In the genomic region with DNA sequence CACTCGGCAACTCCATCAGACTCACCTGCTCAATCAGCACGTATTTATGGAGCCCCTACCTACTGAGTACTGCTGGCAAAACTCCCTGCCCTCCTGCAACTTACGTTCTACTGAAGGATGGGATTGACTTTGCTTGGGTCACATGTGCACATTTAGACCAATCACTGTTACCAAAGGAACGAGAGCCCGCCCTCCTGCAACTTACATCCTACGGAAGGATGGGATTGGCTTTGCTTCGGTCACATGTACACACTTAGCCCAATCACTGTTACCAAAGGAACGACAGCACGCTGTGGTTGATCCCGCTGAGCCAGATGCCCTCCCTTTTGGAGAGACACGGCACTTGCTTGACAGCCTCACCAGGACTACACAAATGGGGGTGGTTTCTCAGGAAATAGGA, we compare ENCODE assay signal across 14 cellular contexts.
"Had no signal": no experiment of that assay in that cellular context is flagged by ENCODE, and none has a peak within 500 bp of the region (broad histone marks: within the 10 kb centered on the region; RNA-seq: fewer than 3 reads in every experiment).

No MANE protein-coding gene starts in this region.

- H3K27ac ChIP-seq: ascending aorta, colonic mucosa, prostate gland, right atrium auricular region, skin epidermis, upper lobe of right lung, WERI-Rb-1 had no signal

- H3K4me3 ChIP-seq: ascending aorta, colonic mucosa, mucosa of descending colon, prostate gland, right atrium auricular region, skin epidermis, upper lobe of right lung had no signal

- ATAC-seq: activated T-cell treated with anti-CD3 and anti-CD28 coated beads, Interleukin-2, amount 50 U/mL, for 72 hours; left ventricle myocardium superior; mucosa of descending colon; upper lobe of right lung had no signal

- DNase-seq: activated CD4-positive, alpha-beta T cell treated with anti-CD3 and anti-CD28 coated beads, Interleukin-2, amount 50 U/mL, for 4 hours; activated effector memory CD4-positive, alpha-beta T cell treated with anti-CD3 and anti-CD28 coated beads, Interleukin-2, amount 50 U/mL, for 16 hours; activated T-cell treated with anti-CD3 and anti-CD28 coated beads, Interleukin-2, amount 50 U/mL, for 72 hours; colonic mucosa; left ventricle myocardium superior; mucosa of descending colon; naive B cell; stimulated activated CD4-positive, alpha-beta T cell treated with anti-CD3 and anti-CD28 coated beads, Interleukin-2, amount 100 ng/mL, for 48 hours; upper lobe of right lung; WERI-Rb-1 had no signal

- H3K9me3 ChIP-seq: ascending aorta, colonic mucosa, mucosa of descending colon, prostate gland, right atrium auricular region, upper lobe of right lung had no signal

- H3K4me1 ChIP-seq: ascending aorta, colonic mucosa, prostate gland, right atrium auricular region, upper lobe of right lung had no signal

- H3K27me3 ChIP-seq: ascending aorta, colonic mucosa, right atrium auricular region had no signal

- H3K36me3 ChIP-seq: ascending aorta, colonic mucosa, prostate gland, right atrium auricular region, upper lobe of right lung, WERI-Rb-1 had no signal
